In the genomic region with DNA sequence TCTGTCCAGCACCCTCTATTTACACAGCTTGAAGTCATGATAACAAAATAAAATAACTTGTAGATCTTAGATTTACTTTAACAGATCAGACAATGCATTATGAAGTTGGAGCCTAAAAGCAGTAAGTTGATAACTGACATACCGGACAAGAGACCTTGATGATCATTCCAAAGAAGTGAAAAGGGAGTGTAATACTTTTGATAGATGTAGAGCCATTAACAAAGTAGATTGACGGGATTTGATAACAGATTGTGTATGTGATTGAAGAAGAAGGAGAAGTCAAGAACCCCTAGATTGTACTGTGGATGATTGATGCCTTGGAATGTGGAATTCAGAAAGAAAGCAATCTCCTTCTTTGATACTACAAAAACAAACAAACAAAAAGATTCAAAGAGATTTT, we compare ENCODE assay signal across 18 cellular contexts.
DNase-seq lines count a peak whose midpoint lies in the region; ATAC-seq, FAIRE-seq and TF ChIP-seq lines count a peak whose summit lies in the region.
"Had no signal": no experiment of that assay in that cellular context is flagged by ENCODE, and none has a peak within 500 bp of the region (broad histone marks: within the 10 kb centered on the region; RNA-seq: fewer than 3 reads in every experiment).

No MANE protein-coding gene starts in this region.

- peak overlapping the region; percentile 61 for H3K27ac Mint-ChIP-seq in nephron progenitor cell
- H3K27ac Mint-ChIP-seq: CD14-positive monocyte; CD8-positive, alpha-beta T cell had no signal

- H3K4me2 ChIP-seq in A549 (peak overlapping the region; percentile 57), PC-9 (no peak overlapping the region)
- H3K4me2 ChIP-seq: KMS-11 had no signal

- no peaks in the 10 kb centered on the region for H3K79me2 ChIP-seq in PC-9 (ENCODE audit: low read depth)

- FAIRE-seq in A549 (lab: Jason Lieb, UNC), result peak; percentile 72
- FAIRE-seq: A204.1, GM12878, GM18507, H54, HepG2 had no signal

- peaks cover 7% of the 10 kb centered on the region for H3K27me3 Mint-ChIP-seq in nephron progenitor cell (ENCODE audit: low read depth, poor library complexity)

- H3K9me3 ChIP-seq in A549 (no peaks in the 10 kb centered on the region), PC-9 (ENCODE audit: insufficient read depth, low read depth) (0 out of 2 replicates have a peak, but pooled peaks cover 5% of the 10 kb centered on the region)

- no TSS peak for BruUV-seq in PC-9 (replicated peaks; lab: Mats Ljungman, UMichigan)

- peak; percentile 17 to 82; a peak in 4 of 6 replicates for ATAC-seq in A549
- no peak for ATAC-seq in HG03175 (IDR thresholded peaks at IDR 0.05; ENCODE audit: unreplicated experiment)
- no peak for ATAC-seq in HG03108 (IDR thresholded peaks at IDR 0.05; ENCODE audit: unreplicated experiment)
- ATAC-seq: CD8-positive, alpha-beta T cell; GM12878; HepG2 had no signal

- H2AFZ ChIP-seq in PC-9, result peak overlapping the region; percentile 63; the same call in 1 of the 2 replicates
- H2AFZ ChIP-seq: GM23248 had no signal

- CTCF ChIA-PET in A549 (lab: Yijun Ruan, JAX), result no interaction called here
- CTCF ChIA-PET in PC-9 (lab: Charles Lee), result no interaction called here

- no peaks in the 10 kb centered on the region; the same call in 1 of the 2 replicates for H3K36me3 ChIP-seq in PC-9 (ENCODE audit: low read depth)

- POLR2A ChIA-PET in A549 (lab: Yijun Ruan, JAX), result no interaction called here
- POLR2A ChIA-PET in PC-9 (lab: Charles Lee; ENCODE audit: unreplicated experiment), result no interaction called here

- no peaks in the 10 kb centered on the region for H3F3A ChIP-seq in PC-9 (ENCODE audit: insufficient read depth, low read depth)

- H3K4me3 ChIP-seq in A549, result no peak overlapping the region
- H3K4me3 ChIP-seq in PC-9, result no peak overlapping the region
- H3K4me3 ChIP-seq: GM12878, GM23248 had no signal

- no peaks in the 10 kb centered on the region for H3K36me3 Mint-ChIP-seq in nephron progenitor cell (ENCODE audit: low read depth)
- H3K36me3 Mint-ChIP-seq: CD14-positive monocyte; CD8-positive, alpha-beta T cell had no signal

- no peak for TF ChIP-seq CTCF in A549 (IDR thresholded peaks at IDR 0.05)
- no peak for TF ChIP-seq CTCF in PC-9 (conservative IDR thresholded peaks at IDR 0.05)
- no peak for TF ChIP-seq CTCF in nephron progenitor cell (IDR thresholded peaks at IDR 0.05)

- DNase-seq in A549 (ENCODE audit: low read depth in 1 of 2, low spot score in 1 of 2) (peak in 1 of 2 experiments; percentile 88), DMS114 treated with DMSO at 0.1 percent for 48 hours (lab: John Stamatoyannopoulos, UW; ENCODE audit: unreplicated experiment) (peak; percentile 11), PC-9 (no peak), nephron progenitor cell (no peak), germinal center (ENCODE audit: low spot score) (no peak)
- DNase-seq: CD8-positive, alpha-beta T cell; COR-L47; DMS79; GM23248 had no signal

- H3K4me1 Mint-ChIP-seq in nephron progenitor cell, result peaks cover 60% of the 10 kb centered on the region
- H3K4me1 Mint-ChIP-seq: CD14-positive monocyte had no signal

- H3K27ac ChIP-seq in A549 (peak overlapping the region; percentile 74 to 86), PC-9 (peak overlapping the region; percentile 76)
- H3K27ac ChIP-seq: GM23248, KMS-11 had no signal

- TF ChIP-seq EP300 in A549 (IDR thresholded peaks at IDR 0.05), result 0 out of 5 replicates have a peak, but pooled peaks of 1 of the 2 experiments have one; percentile 18

- no peaks in the 10 kb centered on the region for H4K20me1 ChIP-seq in PC-9 (ENCODE audit: insufficient read depth)

- H3K9me3 Mint-ChIP-seq in nephron progenitor cell, result no peaks in the 10 kb centered on the region
- H3K9me3 Mint-ChIP-seq: CD8-positive, alpha-beta T cell had no signal

- no peaks in the 10 kb centered on the region for H3K9me2 ChIP-seq in PC-9 (ENCODE audit: insufficient read depth)

- H3K4me1 ChIP-seq in A549 (peaks cover 34% of the 10 kb centered on the region), PC-9 (replicated peaks; ENCODE audit: insufficient read depth) (peaks cover 20% of the 10 kb centered on the region)

- H3K4me3 Mint-ChIP-seq in nephron progenitor cell, result no peak overlapping the region
- H3K4me3 Mint-ChIP-seq: CD14-positive monocyte; CD8-positive, alpha-beta T cell had no signal

- intact Hi-C loops in PC-9 (cut with micrococcal nuclease; ENCODE audit: unreplicated experiment), result loop anchor here (10.0 kb wide), 1 partner anchor 395 kb away; no protein-coding TSS in a partner anchor

- no peak for TF ChIP-seq RAD21 in A549 (conservative IDR thresholded peaks at IDR 0.05 in 1 of 2, IDR thresholded peaks at IDR 0.05 in 1 of 2)

- no peak for TF ChIP-seq POLR2A in A549 (IDR thresholded peaks at IDR 0.05; ENCODE audit: low read length)

- 6% methylated on average over 2 of the region's 2 CpGs for WGBS in A549 (ENCODE audit: missing lambda C conversion rate)

- H3K27me3 ChIP-seq in PC-9 (ENCODE audit: insufficient read depth, low read depth), result no peaks in the 10 kb centered on the region

TF ChIP-seq in A549, 52 proteins besides CTCF, POLR2A, EP300 and RAD21:
- TF ChIP-seq, protein P1, sequence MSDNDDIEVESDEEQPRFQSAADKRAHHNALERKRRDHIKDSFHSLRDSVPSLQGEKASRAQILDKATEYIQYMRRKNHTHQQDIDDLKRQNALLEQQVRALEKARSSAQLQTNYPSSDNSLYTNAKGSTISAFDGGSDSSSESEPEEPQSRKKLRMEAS (IDR thresholded peaks at IDR 0.05), result no peak
- TF ChIP-seq HOXB5 (CRISPR knock-in tag; IDR thresholded peaks at IDR 0.05) (no peak), CBX8 (IDR thresholded peaks at IDR 0.05) (no peak), GATA3 (IDR thresholded peaks at IDR 0.05; ENCODE audit: borderline replicate concordance) (peak; percentile 94), CEBPB (IDR thresholded peaks at IDR 0.05) (0 out of 4 replicates have a peak, but pooled peaks of 1 of the 2 experiments have one; percentile 10), CHD4 (IDR thresholded peaks at IDR 0.05; ENCODE audit: borderline replicate concordance) (no peak)

Comparison
In these comparisons a context has a peak if more than half of its experiments do, and no peak if none do; other contexts are left out.
1. ATAC-seq: peak in A549 (2 of 2); none in HG03175 (single experiment) and HG03108 (single experiment).